In the genomic region with DNA sequence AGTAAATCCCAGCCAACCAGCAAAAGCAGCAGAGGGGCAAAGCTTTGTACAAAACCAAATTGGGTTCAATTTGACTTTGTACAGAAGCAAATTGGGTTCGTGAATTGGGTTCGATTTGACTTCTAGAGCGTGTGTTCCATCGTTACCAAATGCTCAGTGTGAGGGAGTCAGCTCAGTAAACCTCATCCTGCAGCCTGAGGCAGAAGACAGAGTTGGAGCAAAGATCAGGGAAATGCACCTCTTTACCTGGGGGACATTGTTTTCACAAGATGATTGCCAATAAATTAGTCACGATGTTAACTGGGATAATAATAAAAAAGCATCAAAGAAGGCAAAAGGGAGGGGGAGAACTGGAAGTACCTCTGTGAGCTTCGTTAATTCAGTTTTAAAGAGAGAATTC, we compare ENCODE assay signal across 10 cellular contexts. TPM values are rescaled to one million over a fixed set of nuclear protein-coding genes. Genes with fewer than 3 reads are reported as not detected.
DNase-seq lines count a peak whose midpoint lies in the region; ATAC-seq, FAIRE-seq and TF ChIP-seq lines count a peak whose summit lies in the region.
"Had no signal": no experiment of that assay in that cellular context is flagged by ENCODE, and none has a peak within 500 bp of the region (broad histone marks: within the 10 kb centered on the region; RNA-seq: fewer than 3 reads in every experiment).

No MANE protein-coding gene starts in this region.

- H3K27me3 Mint-ChIP-seq in endothelial cell (ENCODE audit: unreplicated experiment) = peaks cover 8% of the 10 kb centered on the region
- peaks cover 32% of the 10 kb centered on the region for H3K27me3 Mint-ChIP-seq in neural progenitor cell (ENCODE audit: insufficient read depth, low read depth)

- no peaks in the 10 kb centered on the region for H3K79me2 ChIP-seq in neural progenitor cell (ENCODE audit: low read depth)

- no peak overlapping the region for H3K9ac ChIP-seq in neural progenitor cell
- H3K9ac ChIP-seq: KMS-11 had no signal

- H3K4me3 ChIP-seq in AG10803 (ENCODE audit: low read length) (peak overlapping the region; percentile 49), NB4 (ENCODE audit: low read depth, low read length) (peak overlapping the region; percentile 79), neural progenitor cell (no peak overlapping the region)

- peaks cover 8% of the 10 kb centered on the region for H3K36me3 Mint-ChIP-seq in endothelial cell (ENCODE audit: low read depth, unreplicated experiment)
- peaks cover 4% of the 10 kb centered on the region for H3K36me3 Mint-ChIP-seq in neural progenitor cell

- FAIRE-seq in urothelium cell line (lab: Jason Lieb, UNC) = no peak
- FAIRE-seq: G401.6 had no signal

- peaks cover 5% of the 10 kb centered on the region for H3K9me3 Mint-ChIP-seq in endothelial cell (ENCODE audit: unreplicated experiment)
- peaks cover 2% of the 10 kb centered on the region for H3K9me3 Mint-ChIP-seq in neural progenitor cell

- H4K20me1 ChIP-seq in neural progenitor cell (ENCODE audit: low read depth) = peaks cover 5% of the 10 kb centered on the region

- H2AFZ ChIP-seq in neural progenitor cell (replicated peaks) = no peak overlapping the region

- no peak for TF ChIP-seq CTCF in AG10803 (conservative IDR thresholded peaks at IDR 0.05; ENCODE audit: low read length)
- TF ChIP-seq CTCF in NB4 (IDR thresholded peaks at IDR 0.05; ENCODE audit: low read depth, low read length) = no peak
- TF ChIP-seq CTCF in endothelial cell (IDR thresholded peaks at IDR 0.05; ENCODE audit: unreplicated experiment) = no peak
- TF ChIP-seq CTCF in neural progenitor cell (IDR thresholded peaks at IDR 0.05) = no peak

- H3K27me3 ChIP-seq in neural progenitor cell = peaks cover 61% of the 10 kb centered on the region

- H3K4me1 Mint-ChIP-seq in endothelial cell (ENCODE audit: unreplicated experiment) = peaks cover 8% of the 10 kb centered on the region
- H3K4me1 Mint-ChIP-seq in neural progenitor cell = peaks cover 8% of the 10 kb centered on the region

- peaks cover 16% of the 10 kb centered on the region for H3F3A ChIP-seq in neural progenitor cell (ENCODE audit: low read depth)

- H3K27ac Mint-ChIP-seq in endothelial cell (ENCODE audit: unreplicated experiment) = no peak overlapping the region
- H3K27ac Mint-ChIP-seq in neural progenitor cell = no peak overlapping the region

- H3K4me1 ChIP-seq in neural progenitor cell = no peaks in the 10 kb centered on the region

- no peaks in the 10 kb centered on the region for H3K9me3 ChIP-seq in neural progenitor cell (ENCODE audit: low read depth)

- no peak for ATAC-seq in HG02840 (IDR thresholded peaks at IDR 0.05; ENCODE audit: low FRiP score, unreplicated experiment)

- H3K36me3 ChIP-seq in neural progenitor cell = no peaks in the 10 kb centered on the region

- DNase-seq in AG10803 (ENCODE audit: low read depth) (no peak), NB4 (ENCODE audit: low read depth) (no peak), endothelial cell (ENCODE audit: low spot score) (no peak), neural progenitor cell (ENCODE audit: low spot score) (no peak), NCI-H526 treated with DMSO at 0.1 percent for 48 hours (lab: John Stamatoyannopoulos, UW) (no peak), urothelium cell line (ENCODE audit: low spot score) (no peak)
- DNase-seq in activated CD4-positive, CD25-positive, alpha-beta regulatory T cell treated with anti-CD3 and anti-CD28 coated beads, Interleukin-2, amount 50 U/mL, for 72 hours = no peak

- H3K27ac ChIP-seq in neural progenitor cell = no peak overlapping the region
- H3K27ac ChIP-seq: KMS-11 had no signal

- H3K4me2 ChIP-seq in neural progenitor cell = no peak overlapping the region
- H3K4me2 ChIP-seq: KMS-11 had no signal

- H3K4me3 Mint-ChIP-seq in endothelial cell (ENCODE audit: unreplicated experiment) = peak overlapping the region; percentile 33
- peak overlapping the region; percentile 61 for H3K4me3 Mint-ChIP-seq in neural progenitor cell

- TF ChIP-seq POLR2A in NB4 (IDR thresholded peaks at IDR 0.05; ENCODE audit: extremely low read depth, insufficient read length) = no peak

RNA-seq across cellular contexts. Expression of gene RAB20, which starts 1.5 kb away (rescaled TPM):
- total RNA-seq in endothelial cell (ENCODE audit: unreplicated experiment) = 1.5 TPM
- total RNA-seq in neural progenitor cell (ENCODE audit: low replicate concordance) = 0.58 and 2.4 TPM in 2 replicates

RNA-seq across cellular contexts. Expression of gene NAXD, which starts 55.4 kb away (rescaled TPM):
- total RNA-seq in endothelial cell (ENCODE audit: unreplicated experiment) (28.7 TPM), neural progenitor cell (ENCODE audit: low replicate concordance) (17.7 and 23.7 TPM in 2 replicates)
